ENCODE assay signal across 26 cellular contexts in genomic region chr3:37418357-37418756, GRCh38. TPM values are rescaled to one million over a fixed set of nuclear protein-coding genes. Genes with fewer than 3 reads are reported as not detected.
"Had no signal": no experiment of that assay in that cellular context is flagged by ENCODE, and none has a peak within 500 bp of the region (broad histone marks: within the 10 kb centered on the region; RNA-seq: fewer than 3 reads in every experiment).

No MANE protein-coding gene starts in this region.

- H3K4me3 ChIP-seq: hepatocyte, left lung, left ventricle myocardium inferior, lower lobe of right lung, lung, mucosa of descending colon had no signal

- ATAC-seq: left cardiac atrium; left colon; left lung; left ventricle myocardium superior; lower lobe of right lung; mucosa of descending colon; naive thymus-derived CD4-positive, alpha-beta T cell; naive thymus-derived CD8-positive, alpha-beta T cell had no signal

- FAIRE-seq: keratinocyte, kidney had no signal

- H3K79me2 ChIP-seq: hepatocyte had no signal

- H3K4me2 ChIP-seq: hepatocyte had no signal

- H2AFZ ChIP-seq: hepatocyte had no signal

- H3K27me3 Mint-ChIP-seq: memory B cell; naive B cell; naive thymus-derived CD4-positive, alpha-beta T cell; naive thymus-derived CD8-positive, alpha-beta T cell had no signal

- DNase-seq: hippocampal formation; hypothalamus; immature natural killer cell; islet precursor cell; kidney; kidney glomerular epithelial cell; left cardiac atrium; left colon; left lung; left ventricle myocardium inferior; left ventricle myocardium superior; lower lobe of right lung; mammary epithelial cell; mesenchymal stem cell; mesendoderm; midbrain; mucosa of descending colon; naive B cell; naive thymus-derived CD4-positive, alpha-beta T cell; naive thymus-derived CD8-positive, alpha-beta T cell had no signal

- H3K27ac Mint-ChIP-seq: immature natural killer cell; memory B cell; mesothelial cell of epicardium; naive B cell; naive thymus-derived CD4-positive, alpha-beta T cell; naive thymus-derived CD8-positive, alpha-beta T cell had no signal

- H3K4me1 Mint-ChIP-seq: immature natural killer cell; memory B cell; mesothelial cell of epicardium; naive B cell; naive thymus-derived CD8-positive, alpha-beta T cell had no signal

- H3K27me3 ChIP-seq: hepatocyte, left lung had no signal

- H3K4me1 ChIP-seq: left lung, left ventricle myocardium inferior, lower lobe of right lung had no signal

- H3K27ac ChIP-seq: hepatocyte, left lung, left ventricle myocardium inferior, lower lobe of right lung had no signal

- H3K4me3 Mint-ChIP-seq: immature natural killer cell; memory B cell; mesothelial cell of epicardium; naive B cell; naive thymus-derived CD4-positive, alpha-beta T cell; naive thymus-derived CD8-positive, alpha-beta T cell had no signal

RNA-seq across cellular contexts. Expression of gene ITGA9, which starts 33.6 kb away (rescaled TPM):
- total RNA-seq: myocyte had no signal
- polyA plus RNA-seq: immature natural killer cell; naive thymus-derived CD8-positive, alpha-beta T cell had no signal
